Comparison of ENCODE assay signal across 30 cellular contexts in the genomic region with DNA sequence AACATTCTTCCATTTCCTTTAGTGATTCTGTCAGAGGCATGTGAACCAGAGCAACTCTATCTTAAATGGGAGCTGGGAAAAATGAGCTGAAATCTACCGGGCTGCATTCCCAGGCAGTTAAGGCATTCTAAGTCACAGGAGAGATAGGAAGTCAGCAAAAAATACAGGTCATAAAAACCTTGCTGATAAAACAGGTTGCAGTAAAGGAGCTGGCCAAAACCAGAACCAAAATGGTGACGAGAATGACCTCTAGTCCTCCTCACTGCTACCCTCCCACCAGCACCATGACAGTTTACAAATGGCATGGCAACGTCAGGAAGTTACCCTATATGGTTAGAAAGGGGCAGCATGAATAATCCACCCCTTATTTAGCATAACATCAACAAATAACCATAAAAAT.
DNase-seq lines count a peak whose midpoint lies in the region; ATAC-seq and TF ChIP-seq lines count a peak whose summit lies in the region.
"Had no signal": no experiment of that assay in that cellular context is flagged by ENCODE, and none has a peak within 500 bp of the region (broad histone marks: within the 10 kb centered on the region; RNA-seq: fewer than 3 reads in every experiment).

No MANE protein-coding gene starts in this region.

- ATAC-seq in HG02973 (IDR thresholded peaks at IDR 0.05; ENCODE audit: unreplicated experiment) (no peak), T-helper 17 cell (no peak)
- ATAC-seq: left lung; naive thymus-derived CD4-positive, alpha-beta T cell had no signal

- peak; percentile 54 for DNase-seq in EH (ENCODE audit: low read depth)
- DNase-seq in astrocyte of the spinal cord (ENCODE audit: low read depth, low spot score) = peak; percentile 29
- DNase-seq in fibroblast of peridontal ligament (ENCODE audit: extremely low read depth) = peak; percentile 10
- DNase-seq in osteoblast (ENCODE audit: insufficient read length, low spot score, missing footprints) = no peak
- DNase-seq in activated effector memory CD4-positive, alpha-beta T cell treated with Interleukin-2 at 50 U/mL for 16 hours = no peak
- no peak for DNase-seq in SW480 (ENCODE audit: low spot score)
- DNase-seq in T-helper 17 cell = no peak
- DNase-seq: activated CD4-positive, alpha-beta T cell treated with anti-CD3 and anti-CD28 coated beads for 4 hours; activated naive CD8-positive, alpha-beta T cell treated with anti-CD3 and anti-CD28 coated beads for 36 hours; aorta; Calu3; DMS79 treated with DMSO at 0.1 percent for 48 hours; dorsolateral prefrontal cortex; hippocampal formation; left lung; midbrain; naive thymus-derived CD4-positive, alpha-beta T cell; NCI-H1092 treated with DMSO at 0.1 percent for 48 hours; NCI-H1694 treated with DMSO at 0.1 percent for 48 hours; NCI-H446 treated with DMSO at 0.1 percent for 48 hours; RPMI8226; SJCRH30; stimulated activated CD4-positive, alpha-beta T cell treated with anti-CD3 and anti-CD28 coated beads, Interleukin-4, amount 100 ng/mL, for 24 hours; WERI-Rb-1 had no signal

- no peaks in the 10 kb centered on the region for H3K27me3 Mint-ChIP-seq in T-helper 17 cell
- H3K27me3 Mint-ChIP-seq: activated naive CD8-positive, alpha-beta T cell treated with anti-CD3 and anti-CD28 coated beads for 36 hours; central memory CD8-positive, alpha-beta T cell; naive thymus-derived CD4-positive, alpha-beta T cell; progenitor cell of endocrine pancreas; type B pancreatic cell had no signal

- peaks cover 4% of the 10 kb centered on the region for H3K36me3 Mint-ChIP-seq in T-helper 17 cell (ENCODE audit: low read depth)

- in situ Hi-C loops in astrocyte of the spinal cord (cut with HindIII; ENCODE audit: low sequenced_read_pairs) = no loop called here

- no peak overlapping the region for H3K4me3 ChIP-seq in astrocyte of the spinal cord (ENCODE audit: low read depth, low read length)
- no peak overlapping the region for H3K4me3 ChIP-seq in osteoblast (ENCODE audit: insufficient read depth, low read length)
- H3K4me3 ChIP-seq: dorsolateral prefrontal cortex, left lung, SJCRH30 had no signal

- H3K4me1 ChIP-seq in osteoblast (ENCODE audit: insufficient read depth, low read length) = peaks cover 38% of the 10 kb centered on the region
- H3K4me1 ChIP-seq: SJCRH30 had no signal

- H3K27ac ChIP-seq in osteoblast (ENCODE audit: low read depth, low read length) = peak overlapping the region; percentile 82
- H3K27ac ChIP-seq: dorsolateral prefrontal cortex, left lung, neutrophil, SJCRH30, WERI-Rb-1 had no signal

- peak overlapping the region; percentile 68 for H2AFZ ChIP-seq in osteoblast (ENCODE audit: low read length)

- no peak for TF ChIP-seq CTCF in astrocyte of the spinal cord (IDR thresholded peaks at IDR 0.05; ENCODE audit: low read depth, low read length)
- no peak for TF ChIP-seq CTCF in osteoblast (IDR thresholded peaks at IDR 0.05; ENCODE audit: extremely low read depth, low read depth, low read length)

- H3K4me2 ChIP-seq in osteoblast (ENCODE audit: insufficient read depth, low read length) = peak overlapping the region; percentile 36

- no peaks in the 10 kb centered on the region for H3K79me2 ChIP-seq in osteoblast (ENCODE audit: insufficient read depth, low read length)

- H3K27me3 ChIP-seq in osteoblast (ENCODE audit: insufficient read depth, low read length) = no peaks in the 10 kb centered on the region
- H3K27me3 ChIP-seq: dorsolateral prefrontal cortex, left lung, neutrophil, SJCRH30 had no signal

- H3K4me3 Mint-ChIP-seq in T-helper 17 cell = no peak overlapping the region
- H3K4me3 Mint-ChIP-seq: activated naive CD8-positive, alpha-beta T cell treated with anti-CD3 and anti-CD28 coated beads for 36 hours; CD14-positive monocyte; central memory CD8-positive, alpha-beta T cell; naive thymus-derived CD4-positive, alpha-beta T cell; type B pancreatic cell had no signal

- H3K4me1 Mint-ChIP-seq in T-helper 17 cell = no peaks in the 10 kb centered on the region
- H3K4me1 Mint-ChIP-seq: central memory CD8-positive, alpha-beta T cell had no signal

- H3K36me3 ChIP-seq in osteoblast (ENCODE audit: insufficient read depth, low read length) = no peaks in the 10 kb centered on the region
- H3K36me3 ChIP-seq: left lung, neutrophil, SJCRH30, WERI-Rb-1 had no signal

- H3K9me3 ChIP-seq in osteoblast (ENCODE audit: low read depth, low read length) (no peaks in the 10 kb centered on the region), T-helper 17 cell (ENCODE audit: control insufficient read depth, low read length, poor library complexity, severe bottlenecking) (no peaks in the 10 kb centered on the region)
- H3K9me3 ChIP-seq: left lung, neutrophil, SJCRH30 had no signal

- H4K20me1 ChIP-seq in osteoblast (ENCODE audit: insufficient read depth, low read length) = no peaks in the 10 kb centered on the region

- H3K27ac Mint-ChIP-seq in T-helper 17 cell = no peak overlapping the region
- H3K27ac Mint-ChIP-seq: activated naive CD8-positive, alpha-beta T cell treated with anti-CD3 and anti-CD28 coated beads for 36 hours; naive thymus-derived CD4-positive, alpha-beta T cell; progenitor cell of endocrine pancreas; type B pancreatic cell had no signal

Comparison
In these comparisons a context has a peak if more than half of its experiments do, and no peak if none do; other contexts are left out.
1. DNase-seq: peak in EH (single experiment), astrocyte of the spinal cord (single experiment) and fibroblast of peridontal ligament (single experiment); none in osteoblast (single experiment), activated effector memory CD4-positive, alpha-beta T cell treated with Interleukin-2 at 50 U/mL for 16 hours (single experiment), SW480 (single experiment) and T-helper 17 cell (0 of 3).